ENCODE assay signal across 2 cellular contexts in the genomic region with DNA sequence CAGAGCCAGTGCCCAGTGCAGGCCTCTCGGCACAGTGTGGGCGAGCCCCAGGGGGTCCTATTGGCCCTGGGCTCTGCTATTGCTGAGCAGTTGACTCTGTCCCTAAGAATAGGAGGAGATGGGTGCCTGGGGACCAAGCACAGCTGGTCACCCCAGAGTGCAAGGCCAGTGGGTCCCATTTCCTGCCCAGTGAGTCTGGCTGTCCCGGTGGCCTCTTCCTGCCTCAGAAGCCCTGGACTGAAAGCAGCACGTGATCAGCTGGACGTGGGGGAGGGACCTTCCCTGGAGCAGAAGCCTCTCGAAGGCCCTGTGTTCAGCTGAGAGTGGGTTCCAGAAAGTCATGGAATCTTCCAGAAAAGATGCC.
TF ChIP-seq lines count a peak whose summit lies in the region.

No MANE protein-coding gene starts in this region.

TF ChIP-seq in K562, 482 proteins besides CTCF, POLR2A, EP300 and RAD21:
- TF ChIP-seq RAD51 (IDR thresholded peaks at IDR 0.05; ENCODE audit: borderline replicate concordance, low read depth) (peak; percentile 55; the same call in 1 of the 2 replicates), ZNF57 (CRISPR knock-in tag; IDR thresholded peaks at IDR 0.05) (no peak), ZBTB8A (IDR thresholded peaks at IDR 0.05; ENCODE audit: partially characterized antibody) (no peak), ZNF3 (CRISPR knock-in tag; IDR thresholded peaks at IDR 0.05) (no peak), TGIF2 (CRISPR knock-in tag; IDR thresholded peaks at IDR 0.05) (no peak), TFAP4 (CRISPR knock-in tag; IDR thresholded peaks at IDR 0.05; ENCODE audit: borderline replicate concordance) (peak; percentile 33; the same call in 1 of the 2 replicates), NR2C1 (IDR thresholded peaks at IDR 0.05) (no peak), NR2C1 (tag; IDR thresholded peaks at IDR 0.05) (no peak), LEF1 (IDR thresholded peaks at IDR 0.05) (no peak), MED1 (CRISPR knock-in tag; IDR thresholded peaks at IDR 0.05; ENCODE audit: borderline replicate concordance) (no peak), EP400 (IDR thresholded peaks at IDR 0.05) (no peak), ZNF23 (CRISPR knock-in tag; IDR thresholded peaks at IDR 0.05) (no peak), TFE3 (CRISPR knock-in tag; IDR thresholded peaks at IDR 0.05) (peak; percentile 71), ESRRB (CRISPR knock-in tag; IDR thresholded peaks at IDR 0.05; ENCODE audit: borderline replicate concordance) (no peak), NR1H2 (CRISPR knock-in tag; IDR thresholded peaks at IDR 0.05) (no peak), ZNF398 (CRISPR knock-in tag; IDR thresholded peaks at IDR 0.05) (no peak), BHLHE40 (IDR thresholded peaks at IDR 0.05; ENCODE audit: low read length) (peak; percentile 76)
- TF ChIP-seq, protein P1, sequence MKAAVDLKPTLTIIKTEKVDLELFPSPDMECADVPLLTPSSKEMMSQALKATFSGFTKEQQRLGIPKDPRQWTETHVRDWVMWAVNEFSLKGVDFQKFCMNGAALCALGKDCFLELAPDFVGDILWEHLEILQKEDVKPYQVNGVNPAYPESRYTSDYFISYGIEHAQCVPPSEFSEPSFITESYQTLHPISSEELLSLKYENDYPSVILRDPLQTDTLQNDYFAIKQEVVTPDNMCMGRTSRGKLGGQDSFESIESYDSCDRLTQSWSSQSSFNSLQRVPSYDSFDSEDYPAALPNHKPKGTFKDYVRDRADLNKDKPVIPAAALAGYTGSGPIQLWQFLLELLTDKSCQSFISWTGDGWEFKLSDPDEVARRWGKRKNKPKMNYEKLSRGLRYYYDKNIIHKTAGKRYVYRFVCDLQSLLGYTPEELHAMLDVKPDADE (conservative IDR thresholded peaks at IDR 0.05; ENCODE audit: control insufficient read depth, low read depth, low read length) = no peak
- TF ChIP-seq, protein P2, sequence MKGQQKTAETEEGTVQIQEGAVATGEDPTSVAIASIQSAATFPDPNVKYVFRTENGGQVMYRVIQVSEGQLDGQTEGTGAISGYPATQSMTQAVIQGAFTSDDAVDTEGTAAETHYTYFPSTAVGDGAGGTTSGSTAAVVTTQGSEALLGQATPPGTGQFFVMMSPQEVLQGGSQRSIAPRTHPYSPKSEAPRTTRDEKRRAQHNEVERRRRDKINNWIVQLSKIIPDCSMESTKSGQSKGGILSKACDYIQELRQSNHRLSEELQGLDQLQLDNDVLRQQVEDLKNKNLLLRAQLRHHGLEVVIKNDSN (CRISPR knock-in tag; IDR thresholded peaks at IDR 0.05) = peak; percentile 81
- TF ChIP-seq, protein P3, sequence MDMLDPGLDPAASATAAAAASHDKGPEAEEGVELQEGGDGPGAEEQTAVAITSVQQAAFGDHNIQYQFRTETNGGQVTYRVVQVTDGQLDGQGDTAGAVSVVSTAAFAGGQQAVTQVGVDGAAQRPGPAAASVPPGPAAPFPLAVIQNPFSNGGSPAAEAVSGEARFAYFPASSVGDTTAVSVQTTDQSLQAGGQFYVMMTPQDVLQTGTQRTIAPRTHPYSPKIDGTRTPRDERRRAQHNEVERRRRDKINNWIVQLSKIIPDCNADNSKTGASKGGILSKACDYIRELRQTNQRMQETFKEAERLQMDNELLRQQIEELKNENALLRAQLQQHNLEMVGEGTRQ (CRISPR knock-in tag; IDR thresholded peaks at IDR 0.05) = peak; percentile 72
- TF ChIP-seq, protein P4, sequence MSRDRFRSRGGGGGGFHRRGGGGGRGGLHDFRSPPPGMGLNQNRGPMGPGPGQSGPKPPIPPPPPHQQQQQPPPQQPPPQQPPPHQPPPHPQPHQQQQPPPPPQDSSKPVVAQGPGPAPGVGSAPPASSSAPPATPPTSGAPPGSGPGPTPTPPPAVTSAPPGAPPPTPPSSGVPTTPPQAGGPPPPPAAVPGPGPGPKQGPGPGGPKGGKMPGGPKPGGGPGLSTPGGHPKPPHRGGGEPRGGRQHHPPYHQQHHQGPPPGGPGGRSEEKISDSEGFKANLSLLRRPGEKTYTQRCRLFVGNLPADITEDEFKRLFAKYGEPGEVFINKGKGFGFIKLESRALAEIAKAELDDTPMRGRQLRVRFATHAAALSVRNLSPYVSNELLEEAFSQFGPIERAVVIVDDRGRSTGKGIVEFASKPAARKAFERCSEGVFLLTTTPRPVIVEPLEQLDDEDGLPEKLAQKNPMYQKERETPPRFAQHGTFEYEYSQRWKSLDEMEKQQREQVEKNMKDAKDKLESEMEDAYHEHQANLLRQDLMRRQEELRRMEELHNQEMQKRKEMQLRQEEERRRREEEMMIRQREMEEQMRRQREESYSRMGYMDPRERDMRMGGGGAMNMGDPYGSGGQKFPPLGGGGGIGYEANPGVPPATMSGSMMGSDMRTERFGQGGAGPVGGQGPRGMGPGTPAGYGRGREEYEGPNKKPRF (IDR thresholded peaks at IDR 0.05; ENCODE audit: low read depth, low read length) = no peak

TF ChIP-seq in HepG2, 621 proteins besides CTCF, POLR2A, EP300 and RAD21 (continues in another document):
- TF ChIP-seq TFE3 (CRISPR knock-in tag; IDR thresholded peaks at IDR 0.05) (peak; percentile 49; the same call in 1 of the 2 replicates), ZBTB34 (CRISPR knock-in tag; IDR thresholded peaks at IDR 0.05) (no peak), HNF1B (CRISPR knock-in tag; IDR thresholded peaks at IDR 0.05) (no peak), NKX3-1 (CRISPR knock-in tag; IDR thresholded peaks at IDR 0.05) (no peak), ZNF281 (CRISPR knock-in tag; IDR thresholded peaks at IDR 0.05; ENCODE audit: borderline replicate concordance) (peak; percentile 36; the same call in 1 of the 2 replicates), NR2F6 (IDR thresholded peaks at IDR 0.05) (no peak), NR2F6 (CRISPR knock-in tag; IDR thresholded peaks at IDR 0.05) (no peak), BHLHE40 (IDR thresholded peaks at IDR 0.05; ENCODE audit: low read length) (peak; percentile 69), SP4 (CRISPR knock-in tag; IDR thresholded peaks at IDR 0.05) (no peak), THRA (CRISPR knock-in tag; IDR thresholded peaks at IDR 0.05; ENCODE audit: borderline replicate concordance) (no peak)
- TF ChIP-seq, protein P3 (IDR thresholded peaks at IDR 0.05; ENCODE audit: low read depth, low read length) = peak; percentile 50
- TF ChIP-seq, protein P3 (CRISPR knock-in tag; IDR thresholded peaks at IDR 0.05; ENCODE audit: borderline replicate concordance) = peak; percentile 76; the same call in 1 of the 2 replicates
- TF ChIP-seq, protein P5, sequence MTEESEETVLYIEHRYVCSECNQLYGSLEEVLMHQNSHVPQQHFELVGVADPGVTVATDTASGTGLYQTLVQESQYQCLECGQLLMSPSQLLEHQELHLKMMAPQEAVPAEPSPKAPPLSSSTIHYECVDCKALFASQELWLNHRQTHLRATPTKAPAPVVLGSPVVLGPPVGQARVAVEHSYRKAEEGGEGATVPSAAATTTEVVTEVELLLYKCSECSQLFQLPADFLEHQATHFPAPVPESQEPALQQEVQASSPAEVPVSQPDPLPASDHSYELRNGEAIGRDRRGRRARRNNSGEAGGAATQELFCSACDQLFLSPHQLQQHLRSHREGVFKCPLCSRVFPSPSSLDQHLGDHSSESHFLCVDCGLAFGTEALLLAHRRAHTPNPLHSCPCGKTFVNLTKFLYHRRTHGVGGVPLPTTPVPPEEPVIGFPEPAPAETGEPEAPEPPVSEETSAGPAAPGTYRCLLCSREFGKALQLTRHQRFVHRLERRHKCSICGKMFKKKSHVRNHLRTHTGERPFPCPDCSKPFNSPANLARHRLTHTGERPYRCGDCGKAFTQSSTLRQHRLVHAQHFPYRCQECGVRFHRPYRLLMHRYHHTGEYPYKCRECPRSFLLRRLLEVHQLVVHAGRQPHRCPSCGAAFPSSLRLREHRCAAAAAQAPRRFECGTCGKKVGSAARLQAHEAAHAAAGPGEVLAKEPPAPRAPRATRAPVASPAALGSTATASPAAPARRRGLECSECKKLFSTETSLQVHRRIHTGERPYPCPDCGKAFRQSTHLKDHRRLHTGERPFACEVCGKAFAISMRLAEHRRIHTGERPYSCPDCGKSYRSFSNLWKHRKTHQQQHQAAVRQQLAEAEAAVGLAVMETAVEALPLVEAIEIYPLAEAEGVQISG (CRISPR knock-in tag; IDR thresholded peaks at IDR 0.05) = peak; percentile 32; the same call in 1 of the 2 replicates
